1 cellular context compared by ENCODE assay signal in the genomic region with DNA sequence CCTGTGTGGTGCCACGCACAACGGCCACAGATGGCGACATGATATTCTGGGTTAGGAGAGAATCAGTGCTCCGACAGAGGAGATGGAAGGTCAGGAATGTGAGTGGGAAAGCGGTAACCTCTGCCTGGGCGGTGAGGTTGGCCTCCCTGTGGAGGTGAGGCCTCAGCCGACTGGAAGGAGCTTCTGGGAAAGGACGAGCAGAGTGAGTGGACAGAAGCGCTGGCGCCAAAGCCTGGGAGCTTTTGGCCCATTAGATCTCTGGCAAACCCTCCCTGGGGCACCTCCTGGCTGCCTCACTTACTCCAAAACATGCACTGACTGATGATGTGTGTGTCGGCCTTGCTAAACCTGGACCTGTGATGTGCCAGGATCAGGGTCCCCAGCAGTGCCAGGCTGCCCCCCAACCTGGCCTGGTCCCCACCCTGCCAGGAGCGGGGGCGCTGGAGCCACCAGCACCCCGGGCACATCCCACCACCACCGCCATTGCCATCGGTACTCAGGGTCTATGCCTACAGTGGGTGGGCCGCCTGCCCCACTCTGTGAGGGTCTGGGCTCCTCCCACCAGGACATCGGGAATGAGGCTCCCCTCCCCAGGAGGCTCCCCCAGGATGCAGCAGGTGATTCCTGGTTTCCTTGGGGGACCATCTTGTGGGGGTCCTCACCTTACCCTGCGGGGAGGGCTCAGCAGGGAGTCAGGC.
TF ChIP-seq lines count a peak whose summit lies in the region.

No MANE protein-coding gene starts in this region.

TF ChIP-seq in H1, 55 proteins besides CTCF, POLR2A, EP300 and RAD21:
- TF ChIP-seq, protein P1, sequence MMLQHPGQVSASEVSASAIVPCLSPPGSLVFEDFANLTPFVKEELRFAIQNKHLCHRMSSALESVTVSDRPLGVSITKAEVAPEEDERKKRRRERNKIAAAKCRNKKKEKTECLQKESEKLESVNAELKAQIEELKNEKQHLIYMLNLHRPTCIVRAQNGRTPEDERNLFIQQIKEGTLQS (IDR thresholded peaks at IDR 0.05; ENCODE audit: insufficient read depth, low read depth, low read length) = no peak
- TF ChIP-seq TCF12 (IDR thresholded peaks at IDR 0.05; ENCODE audit: low read depth, low read length) (no peak), GTF2F1 (IDR thresholded peaks at IDR 0.05; ENCODE audit: borderline replicate concordance, low read depth, low read length) (no peak), CHD2 (IDR thresholded peaks at IDR 0.05; ENCODE audit: low read length) (no peak), KDM5A (IDR thresholded peaks at IDR 0.05; ENCODE audit: low read length) (no peak), SAP30 (IDR thresholded peaks at IDR 0.05; ENCODE audit: insufficient read depth, insufficient replicate concordance, low read length) (no peak), TAF7 (optimal IDR thresholded peaks at IDR 0.05; ENCODE audit: borderline replicate concordance, low read depth, low read length) (no peak)
